Comparison of ENCODE assay signal across 1 cellular context in the genomic region with DNA sequence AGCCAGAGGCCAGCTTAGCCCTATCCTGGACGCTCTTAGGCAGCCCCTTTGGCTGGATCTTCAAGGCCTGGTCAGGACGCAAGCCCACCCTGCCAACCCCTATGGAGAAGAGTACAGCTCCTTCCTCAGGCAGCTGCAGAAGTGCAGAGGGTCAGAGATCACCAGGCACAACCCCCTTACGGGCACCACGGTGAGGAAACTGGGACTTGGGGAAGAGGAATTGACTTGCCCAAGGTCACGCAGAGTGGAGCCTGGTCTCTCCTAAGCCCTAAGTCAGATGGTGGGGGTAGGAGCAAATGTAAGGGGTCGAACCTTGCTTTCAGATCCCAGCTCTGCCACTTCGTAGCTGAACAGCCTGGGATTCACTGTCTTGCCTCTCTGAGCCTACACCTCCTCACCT.
TF ChIP-seq lines count a peak whose summit lies in the region.

No MANE protein-coding gene starts in this region.

TF ChIP-seq in HEK293T, 16 proteins besides CTCF, POLR2A, EP300 and RAD21 (continued from another document):
- TF ChIP-seq, protein P1, sequence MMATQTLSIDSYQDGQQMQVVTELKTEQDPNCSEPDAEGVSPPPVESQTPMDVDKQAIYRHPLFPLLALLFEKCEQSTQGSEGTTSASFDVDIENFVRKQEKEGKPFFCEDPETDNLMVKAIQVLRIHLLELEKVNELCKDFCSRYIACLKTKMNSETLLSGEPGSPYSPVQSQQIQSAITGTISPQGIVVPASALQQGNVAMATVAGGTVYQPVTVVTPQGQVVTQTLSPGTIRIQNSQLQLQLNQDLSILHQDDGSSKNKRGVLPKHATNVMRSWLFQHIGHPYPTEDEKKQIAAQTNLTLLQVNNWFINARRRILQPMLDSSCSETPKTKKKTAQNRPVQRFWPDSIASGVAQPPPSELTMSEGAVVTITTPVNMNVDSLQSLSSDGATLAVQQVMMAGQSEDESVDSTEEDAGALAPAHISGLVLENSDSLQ (IDR thresholded peaks at IDR 0.05), result no peak
- no peak for TF ChIP-seq SP1 (IDR thresholded peaks at IDR 0.05)
